Comparison of ENCODE assay signal across 1 cellular context in the genomic region with DNA sequence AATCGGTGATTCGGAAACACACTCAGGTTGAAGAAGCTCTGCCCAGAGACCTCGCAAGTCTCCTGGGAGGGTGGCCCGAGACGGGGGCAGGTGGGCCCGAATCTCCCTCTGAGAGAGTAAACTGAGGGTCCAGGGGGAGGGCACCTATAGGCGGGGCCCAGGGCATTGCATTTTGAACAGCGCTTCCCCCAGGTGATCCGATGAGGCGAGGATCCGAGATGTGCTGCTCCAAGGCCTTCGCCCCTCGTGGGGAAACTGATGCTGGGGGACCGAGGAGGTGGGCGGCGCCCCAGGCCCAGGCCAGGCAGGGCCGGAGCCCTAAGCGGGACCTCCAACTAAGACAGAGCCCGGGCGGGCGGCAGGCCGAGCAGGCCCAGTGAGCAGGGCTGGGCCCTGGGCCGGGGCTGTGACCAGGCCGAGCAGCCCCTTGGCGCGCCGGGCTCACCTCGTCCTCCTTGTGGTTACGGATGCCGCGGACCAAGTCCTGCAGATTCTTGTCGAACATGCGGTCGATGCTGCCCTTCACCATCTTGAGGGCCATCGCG.
A peak's percentile ranks its signal among the peaks of the same experiment; 100 is the strongest.
TF ChIP-seq lines count a peak whose summit lies in the region.

No MANE protein-coding gene starts in this region.

TF ChIP-seq in HepG2, 621 proteins besides CTCF, POLR2A, EP300 and RAD21 (continued from another document):
- TF ChIP-seq ZNF318 (CRISPR knock-in tag; IDR thresholded peaks at IDR 0.05) (no peak), PHF20 (CRISPR knock-in tag; IDR thresholded peaks at IDR 0.05) (no peak), ZFP36L1 (CRISPR knock-in tag; IDR thresholded peaks at IDR 0.05) (peak; percentile 57; the same call in 1 of the 2 replicates), ZNF577 (CRISPR knock-in tag; IDR thresholded peaks at IDR 0.05; ENCODE audit: borderline replicate concordance, low read depth) (no peak), ZNF709 (CRISPR knock-in tag; IDR thresholded peaks at IDR 0.05) (0 out of 2 replicates have a peak, but pooled peaks have one; percentile 30), SRSF1 (optimal IDR thresholded peaks at IDR 0.05; ENCODE audit: low read depth, low read length) (peak; percentile 67), ZNF124 (CRISPR knock-in tag; IDR thresholded peaks at IDR 0.05) (no peak), CSRNP1 (CRISPR knock-in tag; IDR thresholded peaks at IDR 0.05) (no peak), NFKBIZ (CRISPR knock-in tag; IDR thresholded peaks at IDR 0.05) (0 out of 2 replicates have a peak, but pooled peaks have one; percentile 11), ZNF710 (CRISPR knock-in tag; IDR thresholded peaks at IDR 0.05; ENCODE audit: borderline replicate concordance) (no peak), HOXD1 (CRISPR knock-in tag; IDR thresholded peaks at IDR 0.05) (0 out of 2 replicates have a peak, but pooled peaks have one; percentile 16), NKX3-1 (CRISPR knock-in tag; IDR thresholded peaks at IDR 0.05) (peak; percentile 52; the same call in 1 of the 2 replicates), RBFOX2 (IDR thresholded peaks at IDR 0.05; ENCODE audit: low read depth, low read length) (peak; percentile 78)
- TF ChIP-seq, protein P1, sequence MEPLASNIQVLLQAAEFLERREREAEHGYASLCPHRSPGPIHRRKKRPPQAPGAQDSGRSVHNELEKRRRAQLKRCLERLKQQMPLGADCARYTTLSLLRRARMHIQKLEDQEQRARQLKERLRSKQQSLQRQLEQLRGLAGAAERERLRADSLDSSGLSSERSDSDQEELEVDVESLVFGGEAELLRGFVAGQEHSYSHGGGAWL (CRISPR knock-in tag; IDR thresholded peaks at IDR 0.05), result peak; percentile 22; the same call in 1 of the 2 replicates
- TF ChIP-seq, protein P2, sequence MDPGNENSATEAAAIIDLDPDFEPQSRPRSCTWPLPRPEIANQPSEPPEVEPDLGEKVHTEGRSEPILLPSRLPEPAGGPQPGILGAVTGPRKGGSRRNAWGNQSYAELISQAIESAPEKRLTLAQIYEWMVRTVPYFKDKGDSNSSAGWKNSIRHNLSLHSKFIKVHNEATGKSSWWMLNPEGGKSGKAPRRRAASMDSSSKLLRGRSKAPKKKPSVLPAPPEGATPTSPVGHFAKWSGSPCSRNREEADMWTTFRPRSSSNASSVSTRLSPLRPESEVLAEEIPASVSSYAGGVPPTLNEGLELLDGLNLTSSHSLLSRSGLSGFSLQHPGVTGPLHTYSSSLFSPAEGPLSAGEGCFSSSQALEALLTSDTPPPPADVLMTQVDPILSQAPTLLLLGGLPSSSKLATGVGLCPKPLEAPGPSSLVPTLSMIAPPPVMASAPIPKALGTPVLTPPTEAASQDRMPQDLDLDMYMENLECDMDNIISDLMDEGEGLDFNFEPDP (CRISPR knock-in tag; conservative IDR thresholded peaks at IDR 0.05), result no peak
